8 cellular contexts compared by ENCODE assay signal in the genomic region with DNA sequence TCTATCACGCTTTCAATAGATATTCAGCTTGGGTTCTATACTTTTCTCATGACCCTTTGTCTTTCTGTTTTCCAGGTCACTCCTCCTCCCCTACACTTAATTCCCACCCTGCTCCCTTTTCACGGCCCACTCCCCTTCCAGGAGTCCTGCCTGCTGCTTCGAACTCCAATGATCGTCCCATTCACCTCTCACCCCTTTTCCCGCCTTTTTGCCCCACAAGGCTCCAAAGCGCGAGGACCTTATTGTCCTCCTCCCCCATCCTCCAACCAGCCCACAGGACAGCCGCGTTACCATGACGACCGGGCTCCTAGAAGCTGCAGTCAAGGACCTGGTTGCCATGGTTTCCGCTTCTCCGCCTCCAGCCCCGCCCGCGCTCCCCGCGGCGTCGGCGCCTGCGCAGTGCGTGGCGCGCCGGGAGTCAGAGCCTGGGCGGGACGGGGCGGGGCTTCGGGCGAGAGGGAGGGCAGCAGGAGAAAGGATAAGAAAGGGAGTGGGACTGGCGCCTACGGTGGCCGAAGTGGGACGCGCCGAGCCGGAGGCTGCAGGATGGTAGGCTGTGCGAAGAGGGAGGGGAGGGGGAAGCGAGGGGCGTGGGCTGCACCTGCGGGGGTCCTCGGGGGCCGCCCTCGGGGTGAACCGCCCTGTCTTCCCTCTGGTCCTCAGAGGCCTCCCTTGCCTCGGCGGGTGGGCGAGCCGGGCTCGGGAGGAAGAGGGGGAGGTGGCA. TPM values are rescaled to one million over a fixed set of nuclear protein-coding genes. Genes with fewer than 3 reads are reported as not detected.
DNase-seq lines count a peak whose midpoint lies in the region; ATAC-seq and TF ChIP-seq lines count a peak whose summit lies in the region.

Gene AP1S1 (plus strand): TSS at position 508 of the 724 bp plus-strand sequence. CDS start 39 bp downstream, at position 547.

- ATAC-seq in GM21576 (IDR thresholded peaks at IDR 0.05; ENCODE audit: unreplicated experiment), result peak; percentile 58

- H3K27ac ChIP-seq in PC-9, result peak within 1 kb of the TSS; percentile 54
- peak within 1 kb of the TSS in 1 of 2 donors; percentile 52 for H3K27ac ChIP-seq in mucosa of rectum (ENCODE audit: low read depth in 2 of 2, low read length in 2 of 2)

- DNase-seq in Calu3, result peak; percentile 86
- DNase-seq in KBM-7, result peak; percentile 98
- peak; percentile 83 to 92 for DNase-seq in PC-9
- peak; percentile 95 for DNase-seq in activated T-cell treated with anti-CD3 and anti-CD28 coated beads, Interleukin-2, amount 50 U/mL, for 24 hours
- DNase-seq in erythroblast (lab: John Stamatoyannopoulos, UW), result peak; percentile 93 to 95
- DNase-seq in stimulated activated CD8-positive, alpha-beta memory T cell treated with anti-CD3 and anti-CD28 coated beads, Interleukin-4, amount 100 ng/mL, for 4 hours (ENCODE audit: low read depth in 2 of 2, low spot score in 1 of 2), result peak; percentile 75 to 82

- H4K20me1 ChIP-seq in PC-9 (ENCODE audit: insufficient read depth), result no peaks in the 10 kb centered on the region

- H3K9me3 ChIP-seq in PC-9 (ENCODE audit: insufficient read depth, low read depth), result no peaks in the 10 kb centered on the region
- no peaks in the 10 kb centered on the region for H3K9me3 ChIP-seq in mucosa of rectum (ENCODE audit: control insufficient read depth in 2 of 2, low read length in 2 of 2)

- peaks cover 40% of the 10 kb centered on the region for H3K79me2 ChIP-seq in PC-9 (ENCODE audit: low read depth)

- no peaks in the 10 kb centered on the region for H3K27me3 ChIP-seq in PC-9 (ENCODE audit: insufficient read depth, low read depth)
- no peaks in the 10 kb centered on the region for H3K27me3 ChIP-seq in mucosa of rectum (ENCODE audit: control insufficient read depth in 2 of 2, insufficient read depth in 2 of 2, low read length in 2 of 2)

- peak within 1 kb of the TSS; percentile 60 for H3K27ac Mint-ChIP-seq in Calu3 (ENCODE audit: unreplicated experiment)
- H3K27ac Mint-ChIP-seq in activated T-cell treated with anti-CD3 and anti-CD28 coated beads, Interleukin-2, amount 50 U/mL, for 24 hours, result peak within 1 kb of the TSS; percentile 80

- H3F3A ChIP-seq in PC-9 (ENCODE audit: insufficient read depth, low read depth), result peaks cover 32% of the 10 kb centered on the region

- intact Hi-C loops in Calu3 (cut with micrococcal nuclease; ENCODE audit: unreplicated experiment) (no loop called here), PC-9 (cut with micrococcal nuclease; ENCODE audit: unreplicated experiment) (no loop called here)

- in situ Hi-C loops in KBM-7 (cut with MboI; ENCODE audit: low pct_unique_long_range_greater_than_20kb, low sequenced_read_pairs), result no loop called here

- no peaks in the 10 kb centered on the region for H3K9me2 ChIP-seq in PC-9 (ENCODE audit: insufficient read depth)

- H2AFZ ChIP-seq in PC-9, result peak within 1 kb of the TSS; percentile 76

- H3K4me1 Mint-ChIP-seq in Calu3 (ENCODE audit: low read depth, unreplicated experiment), result peaks cover 7% of the 10 kb centered on the region
- H3K4me1 Mint-ChIP-seq in activated T-cell treated with anti-CD3 and anti-CD28 coated beads, Interleukin-2, amount 50 U/mL, for 24 hours (ENCODE audit: low read depth), result peaks cover 11% of the 10 kb centered on the region

- H3K9ac ChIP-seq in mucosa of rectum (ENCODE audit: low read depth in 1 of 2, low read length in 2 of 2), result peak within 1 kb of the TSS; percentile 56 to 72

- H3K36me3 ChIP-seq in PC-9 (ENCODE audit: low read depth) (peaks cover 13% of the 10 kb centered on the region), mucosa of rectum (ENCODE audit: control insufficient read depth in 2 of 2, insufficient read depth in 2 of 2, low read length in 2 of 2) (peaks cover 6 to 10% of the 10 kb centered on the region in 2 donors)

- TF ChIP-seq CTCF in Calu3 (IDR thresholded peaks at IDR 0.05; ENCODE audit: unreplicated experiment) (no peak), PC-9 (conservative IDR thresholded peaks at IDR 0.05) (no peak)

- BruUV-seq in Calu3 (replicated peaks; lab: Mats Ljungman, UMichigan) (no TSS peak), PC-9 (replicated peaks; lab: Mats Ljungman, UMichigan) (no TSS peak)

- no peaks in the 10 kb centered on the region for H3K27me3 Mint-ChIP-seq in Calu3 (ENCODE audit: unreplicated experiment)
- H3K27me3 Mint-ChIP-seq in activated T-cell treated with anti-CD3 and anti-CD28 coated beads, Interleukin-2, amount 50 U/mL, for 24 hours, result peaks cover 5% of the 10 kb centered on the region

- H3K36me3 Mint-ChIP-seq in Calu3 (ENCODE audit: insufficient read depth, unreplicated experiment), result peaks cover 30% of the 10 kb centered on the region
- H3K36me3 Mint-ChIP-seq in activated T-cell treated with anti-CD3 and anti-CD28 coated beads, Interleukin-2, amount 50 U/mL, for 24 hours (ENCODE audit: low read depth), result peaks cover 26% of the 10 kb centered on the region

- no peaks in the 10 kb centered on the region for H3K9me3 Mint-ChIP-seq in Calu3 (ENCODE audit: low read depth, unreplicated experiment)
- H3K9me3 Mint-ChIP-seq in activated T-cell treated with anti-CD3 and anti-CD28 coated beads, Interleukin-2, amount 50 U/mL, for 24 hours, result peaks cover 3% of the 10 kb centered on the region

- CTCF ChIA-PET in Calu3 (lab: Charles Lee) (no interaction called here), PC-9 (lab: Charles Lee) (interaction anchor here (0.6 kb wide), 1 partner anchor 129 kb away, joined by 3 read pairs; no protein-coding TSS in a partner anchor)

- H3K4me3 Mint-ChIP-seq in Calu3 (ENCODE audit: low read depth, unreplicated experiment), result peak within 1 kb of the TSS; percentile 58
- H3K4me3 Mint-ChIP-seq in activated T-cell treated with anti-CD3 and anti-CD28 coated beads, Interleukin-2, amount 50 U/mL, for 24 hours, result peak within 1 kb of the TSS; percentile 82

- TF ChIP-seq POLR2A in erythroblast (IDR thresholded peaks at IDR 0.05; ENCODE audit: low read length), result no peak

- H3K4me3 ChIP-seq in PC-9 (peak within 1 kb of the TSS; percentile 84), mucosa of rectum (ENCODE audit: low read length in 2 of 2) (peak within 1 kb of the TSS; percentile 76 to 77)

- POLR2A ChIA-PET in PC-9 (lab: Charles Lee; ENCODE audit: unreplicated experiment), result no interaction called here

- peak within 1 kb of the TSS; percentile 97 for H3K4me2 ChIP-seq in PC-9

- peaks cover 38% of the 10 kb centered on the region for H3K4me1 ChIP-seq in PC-9 (replicated peaks; ENCODE audit: insufficient read depth)
- H3K4me1 ChIP-seq in mucosa of rectum (ENCODE audit: control insufficient read depth in 2 of 2, insufficient read depth in 2 of 2, low read length in 2 of 2), result peaks cover 7 to 12% of the 10 kb centered on the region in 2 donors

RNA-seq across cellular contexts. Expression of gene AP1S1, which starts in this region (rescaled TPM):
- total RNA-seq in Calu3 (2022) (45.6 and 61.6 TPM in 2 replicates), PC-9 (2021) (227 and 308 TPM in 2 replicates)
